ENCODE assay signal across 1 cellular context in the genomic region with DNA sequence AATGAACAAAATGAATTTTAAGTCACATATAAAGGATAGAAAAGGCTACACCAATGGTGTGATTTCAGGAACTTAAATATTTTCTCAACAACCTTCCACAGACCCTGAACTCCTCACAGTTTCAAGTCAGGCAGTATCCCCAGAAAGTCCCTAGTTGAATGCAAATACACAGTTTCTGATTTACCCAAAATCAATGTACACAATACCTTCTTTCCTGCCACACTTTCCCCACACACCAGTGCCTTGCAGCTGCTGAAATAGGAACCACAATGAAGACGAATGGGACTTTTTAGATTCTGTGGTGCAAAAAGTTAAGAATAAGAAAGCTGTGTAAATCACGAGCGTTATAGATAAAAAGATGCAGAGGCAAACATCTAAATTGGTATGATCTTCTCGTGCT.
A peak's percentile ranks its signal among the peaks of the same experiment; 100 is the strongest.
TF ChIP-seq lines count a peak whose summit lies in the region.

No MANE protein-coding gene starts in this region.

TF ChIP-seq in GM12878, 131 proteins besides CTCF, POLR2A, EP300 and RAD21 (continued from another document and continues in another):
- TF ChIP-seq RELA (IDR thresholded peaks at IDR 0.05; ENCODE audit: borderline replicate concordance, partially characterized antibody) (peak; percentile 56), LARP7 (IDR thresholded peaks at IDR 0.05) (no peak), JUNB (IDR thresholded peaks at IDR 0.05) (no peak), ATF3 (IDR thresholded peaks at IDR 0.05; ENCODE audit: borderline replicate concordance, extremely low read depth, low read depth, low read length) (no peak), TAF1 (IDR thresholded peaks at IDR 0.05; ENCODE audit: borderline replicate concordance, low read depth, low read length) (peak; percentile 67; the same call in 1 of the 2 replicates), YY1 (IDR thresholded peaks at IDR 0.05; ENCODE audit: low read depth, low read length) (0 out of 2 replicates have a peak, but pooled peaks have one; percentile 17), IKZF1 (conservative IDR thresholded peaks at IDR 0.05) (peak; percentile 79), GABPA (IDR thresholded peaks at IDR 0.05; ENCODE audit: low read depth) (no peak), CREB1 (IDR thresholded peaks at IDR 0.05; ENCODE audit: low read depth) (peak; percentile 33; the same call in 1 of the 2 replicates), SMARCA5 (IDR thresholded peaks at IDR 0.05) (0 out of 2 replicates have a peak, but pooled peaks have one; percentile 2), STAT3 (IDR thresholded peaks at IDR 0.05; ENCODE audit: low read depth, low read length) (no peak), CHD2 (IDR thresholded peaks at IDR 0.05; ENCODE audit: borderline replicate concordance, low read depth, low read length) (0 out of 2 replicates have a peak, but pooled peaks have one; percentile 11), BRCA1 (IDR thresholded peaks at IDR 0.05; ENCODE audit: low read depth, low read length) (no peak), HDGF (IDR thresholded peaks at IDR 0.05) (no peak), ZNF622 (IDR thresholded peaks at IDR 0.05) (no peak), RCOR1 (conservative IDR thresholded peaks at IDR 0.05; ENCODE audit: low read depth, low read length) (no peak), PBX3 (IDR thresholded peaks at IDR 0.05; ENCODE audit: insufficient replicate concordance, low read depth, low read length) (no peak), ZNF24 (IDR thresholded peaks at IDR 0.05) (no peak), GATAD2B (conservative IDR thresholded peaks at IDR 0.05; ENCODE audit: low read depth) (no peak; the same call in 1 of the 2 replicates), IRF3 (IDR thresholded peaks at IDR 0.05) (no peak), E4F1 (IDR thresholded peaks at IDR 0.05; ENCODE audit: borderline replicate concordance, partially characterized antibody) (no peak), POLR2AphosphoS2 (IDR thresholded peaks at IDR 0.05; ENCODE audit: low read depth, low read length) (no peak), SPI1 (IDR thresholded peaks at IDR 0.05; ENCODE audit: borderline replicate concordance, insufficient read depth, low read depth, low read length) (no peak), CEBPZ (IDR thresholded peaks at IDR 0.05; ENCODE audit: low read depth, low read length) (no peak), ZNF207 (IDR thresholded peaks at IDR 0.05; ENCODE audit: borderline replicate concordance) (no peak), ZBED1 (IDR thresholded peaks at IDR 0.05; ENCODE audit: borderline replicate concordance) (0 out of 2 replicates have a peak, but pooled peaks have one; percentile 54), STAT1 (conservative IDR thresholded peaks at IDR 0.05) (no peak), SMAD1 (IDR thresholded peaks at IDR 0.05; ENCODE audit: low read depth, partially characterized antibody) (no peak), ZNF274 (IDR thresholded peaks at IDR 0.05; ENCODE audit: insufficient read depth, insufficient read length) (no peak), ZZZ3 (IDR thresholded peaks at IDR 0.05; ENCODE audit: control insufficient read depth, insufficient read length, low read depth) (no peak), SIN3A (IDR thresholded peaks at IDR 0.05; ENCODE audit: low read depth, low read length) (no peak), EZH2 (IDR thresholded peaks at IDR 0.05; ENCODE audit: borderline replicate concordance, control insufficient read depth, low read depth, low read length) (no peak), NR2F1 (conservative IDR thresholded peaks at IDR 0.05) (no peak), NBN (IDR thresholded peaks at IDR 0.05) (peak; percentile 67; the same call in 1 of the 2 replicates), FOXK2 (IDR thresholded peaks at IDR 0.05) (no peak), CHD4 (IDR thresholded peaks at IDR 0.05) (no peak), KLF5 (IDR thresholded peaks at IDR 0.05; ENCODE audit: partially characterized antibody) (no peak), SUZ12 (IDR thresholded peaks at IDR 0.05; ENCODE audit: unreplicated experiment) (no peak), SKIL (IDR thresholded peaks at IDR 0.05; ENCODE audit: low read depth, poor library complexity, severe bottlenecking) (peak; percentile 42), RUNX3 (IDR thresholded peaks at IDR 0.05; ENCODE audit: low read length) (peak; percentile 92), SP1 (IDR thresholded peaks at IDR 0.05; ENCODE audit: low read depth, low read length) (no peak), SRF (IDR thresholded peaks at IDR 0.05; ENCODE audit: low read depth in 2 of 2, low read length in 2 of 2) (no peak), SIX5 (IDR thresholded peaks at IDR 0.05; ENCODE audit: low read depth, low read length, severe bottlenecking) (no peak)
- TF ChIP-seq, protein P1, sequence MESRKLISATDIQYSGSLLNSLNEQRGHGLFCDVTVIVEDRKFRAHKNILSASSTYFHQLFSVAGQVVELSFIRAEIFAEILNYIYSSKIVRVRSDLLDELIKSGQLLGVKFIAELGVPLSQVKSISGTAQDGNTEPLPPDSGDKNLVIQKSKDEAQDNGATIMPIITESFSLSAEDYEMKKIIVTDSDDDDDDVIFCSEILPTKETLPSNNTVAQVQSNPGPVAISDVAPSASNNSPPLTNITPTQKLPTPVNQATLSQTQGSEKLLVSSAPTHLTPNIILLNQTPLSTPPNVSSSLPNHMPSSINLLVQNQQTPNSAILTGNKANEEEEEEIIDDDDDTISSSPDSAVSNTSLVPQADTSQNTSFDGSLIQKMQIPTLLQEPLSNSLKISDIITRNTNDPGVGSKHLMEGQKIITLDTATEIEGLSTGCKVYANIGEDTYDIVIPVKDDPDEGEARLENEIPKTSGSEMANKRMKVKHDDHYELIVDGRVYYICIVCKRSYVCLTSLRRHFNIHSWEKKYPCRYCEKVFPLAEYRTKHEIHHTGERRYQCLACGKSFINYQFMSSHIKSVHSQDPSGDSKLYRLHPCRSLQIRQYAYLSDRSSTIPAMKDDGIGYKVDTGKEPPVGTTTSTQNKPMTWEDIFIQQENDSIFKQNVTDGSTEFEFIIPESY (IDR thresholded peaks at IDR 0.05), result no peak
- TF ChIP-seq, protein P2, sequence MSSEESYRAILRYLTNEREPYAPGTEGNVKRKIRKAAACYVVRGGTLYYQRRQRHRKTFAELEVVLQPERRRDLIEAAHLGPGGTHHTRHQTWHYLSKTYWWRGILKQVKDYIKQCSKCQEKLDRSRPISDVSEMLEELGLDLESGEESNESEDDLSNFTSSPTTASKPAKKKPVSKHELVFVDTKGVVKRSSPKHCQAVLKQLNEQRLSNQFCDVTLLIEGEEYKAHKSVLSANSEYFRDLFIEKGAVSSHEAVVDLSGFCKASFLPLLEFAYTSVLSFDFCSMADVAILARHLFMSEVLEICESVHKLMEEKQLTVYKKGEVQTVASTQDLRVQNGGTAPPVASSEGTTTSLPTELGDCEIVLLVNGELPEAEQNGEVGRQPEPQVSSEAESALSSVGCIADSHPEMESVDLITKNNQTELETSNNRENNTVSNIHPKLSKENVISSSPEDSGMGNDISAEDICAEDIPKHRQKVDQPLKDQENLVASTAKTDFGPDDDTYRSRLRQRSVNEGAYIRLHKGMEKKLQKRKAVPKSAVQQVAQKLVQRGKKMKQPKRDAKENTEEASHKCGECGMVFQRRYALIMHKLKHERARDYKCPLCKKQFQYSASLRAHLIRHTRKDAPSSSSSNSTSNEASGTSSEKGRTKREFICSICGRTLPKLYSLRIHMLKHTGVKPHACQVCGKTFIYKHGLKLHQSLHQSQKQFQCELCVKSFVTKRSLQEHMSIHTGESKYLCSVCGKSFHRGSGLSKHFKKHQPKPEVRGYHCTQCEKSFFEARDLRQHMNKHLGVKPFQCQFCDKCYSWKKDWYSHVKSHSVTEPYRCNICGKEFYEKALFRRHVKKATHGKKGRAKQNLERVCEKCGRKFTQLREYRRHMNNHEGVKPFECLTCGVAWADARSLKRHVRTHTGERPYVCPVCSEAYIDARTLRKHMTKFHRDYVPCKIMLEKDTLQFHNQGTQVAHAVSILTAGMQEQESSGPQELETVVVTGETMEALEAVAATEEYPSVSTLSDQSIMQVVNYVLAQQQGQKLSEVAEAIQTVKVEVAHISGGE (CRISPR knock-in tag; IDR thresholded peaks at IDR 0.05), result no peak
- TF ChIP-seq, protein P3, sequence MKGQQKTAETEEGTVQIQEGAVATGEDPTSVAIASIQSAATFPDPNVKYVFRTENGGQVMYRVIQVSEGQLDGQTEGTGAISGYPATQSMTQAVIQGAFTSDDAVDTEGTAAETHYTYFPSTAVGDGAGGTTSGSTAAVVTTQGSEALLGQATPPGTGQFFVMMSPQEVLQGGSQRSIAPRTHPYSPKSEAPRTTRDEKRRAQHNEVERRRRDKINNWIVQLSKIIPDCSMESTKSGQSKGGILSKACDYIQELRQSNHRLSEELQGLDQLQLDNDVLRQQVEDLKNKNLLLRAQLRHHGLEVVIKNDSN (IDR thresholded peaks at IDR 0.05; ENCODE audit: borderline replicate concordance, extremely low read length, insufficient read depth, low read depth, low read length), result no peak
